ENCODE assay signal across 8 cellular contexts in genomic region chr22:50672471-50673230, GRCh38. TPM values are rescaled to one million over a fixed set of nuclear protein-coding genes. Genes with fewer than 3 reads are reported as not detected.
DNase-seq lines count a peak whose midpoint lies in the region; ATAC-seq, FAIRE-seq and TF ChIP-seq lines count a peak whose summit lies in the region.

TSS of gene SHANK3 (plus strand) at chr22:50672823.

- peaks cover 12% of the 10 kb centered on the region in 2 experiments for H4K20me1 ChIP-seq in H1 (replicated peaks in 1 of 2; ENCODE audit: control insufficient read depth in 1 of 2, insufficient read depth in 2 of 2, low read length in 2 of 2)

- H2BK120ac ChIP-seq in H1 (replicated peaks; ENCODE audit: low read depth, low read length), result no peak within 1 kb of the TSS

- H3K27me3 ChIP-seq in H1 (replicated peaks in 1 of 4; ENCODE audit: control insufficient read depth in 3 of 4, extremely low read depth in 1 of 4, insufficient read depth in 3 of 4, low read length in 3 of 4) (peaks cover 3 to 21% (median 16%) of the 10 kb centered on the region in 4 experiments), muscle layer of duodenum (ENCODE audit: low read depth, low read length) (peaks cover 24% of the 10 kb centered on the region)

- intact Hi-C loops in activated naive CD4-positive, alpha-beta T cell treated with anti-CD3 and anti-CD28 coated beads for 36 hours (cut with micrococcal nuclease), result no loop called here

- no peak within 1 kb of the TSS for H3K9ac ChIP-seq in H1 (replicated peaks in 1 of 4; ENCODE audit: extremely low read depth in 1 of 4, low read depth in 3 of 4, low read length in 3 of 4)

- no peak within 1 kb of the TSS for H2AFZ ChIP-seq in H1 (ENCODE audit: low read length)

- H3K27ac ChIP-seq in H1 (ENCODE audit: low read depth, low read length) (no peak within 1 kb of the TSS), muscle layer of duodenum (ENCODE audit: low read length) (no peak within 1 kb of the TSS)

- TF ChIP-seq RAD21 in H1 (IDR thresholded peaks at IDR 0.05 in 1 of 2, conservative IDR thresholded peaks at IDR 0.05 in 1 of 2; ENCODE audit: low read depth in 2 of 2, low read length in 2 of 2), result no peak

- no peak within 1 kb of the TSS for H2BK20ac ChIP-seq in H1 (ENCODE audit: low read length)

- no peak within 1 kb of the TSS for H4K5ac ChIP-seq in H1 (ENCODE audit: insufficient read length, low read depth, low read length)

- ATAC-seq in GM19397 (IDR thresholded peaks at IDR 0.05; ENCODE audit: unreplicated experiment), result no peak

- H3K14ac ChIP-seq in H1 (ENCODE audit: insufficient read length), result no peak within 1 kb of the TSS

- no peak for DNase-seq in activated naive CD4-positive, alpha-beta T cell treated with anti-CD3 and anti-CD28 coated beads for 36 hours
- no peak for DNase-seq in activated naive CD4-positive, alpha-beta T cell treated with Interleukin-2 at 50 U/mL for 16 hours
- DNase-seq in H1 (ENCODE audit: low read depth in 1 of 2, low spot score in 2 of 2) (no peak), urothelium cell line (ENCODE audit: low spot score) (peak; percentile 12), NCI-H2227 (lab: John Stamatoyannopoulos, UW; ENCODE audit: unreplicated experiment) (no peak), DMS53 (lab: John Stamatoyannopoulos, UW) (no peak)

- no peak within 1 kb of the TSS for H4K8ac ChIP-seq in H1 (ENCODE audit: extremely low read depth, insufficient read depth, low read length)

- CTCF ChIA-PET in activated naive CD4-positive, alpha-beta T cell treated with anti-CD3 and anti-CD28 coated beads for 36 hours (lab: Charles Lee), result no interaction called here
- CTCF ChIA-PET in H1 (lab: Charles Lee; ENCODE audit: partially characterized antibody), result interaction anchor here (0.7 to 1.5 kb wide), 7 partner anchors 12 to 137 kb away, joined by 3 to 6 read pairs (median 3); partner anchors contain the start of gene SYCE3

- H3K18ac ChIP-seq in H1 (ENCODE audit: extremely low read depth, low read length), result peak within 1 kb of the TSS; percentile 83

- H3K79me1 ChIP-seq in H1 (ENCODE audit: low read depth, low read length), result peaks cover 5% of the 10 kb centered on the region; the same call in 1 of the 2 replicates

- H3K36me3 ChIP-seq in H1 (ENCODE audit: control insufficient read depth in 2 of 4, insufficient read depth in 4 of 4, low read length in 3 of 4) (no peaks in the 10 kb centered on the region), muscle layer of duodenum (ENCODE audit: control insufficient read depth in 1 of 2, insufficient read depth in 2 of 2, low read length in 2 of 2) (no peaks in the 10 kb centered on the region)

- POLR2A ChIA-PET in H1 (lab: Charles Lee; ENCODE audit: partially characterized antibody), result interaction anchor here (0.9 to 1.2 kb wide), 5 partner anchors 23 to 196 kb away, joined by 3 to 4 read pairs (median 4); partner anchors contain the start of gene ARSA

- H3K4me1 ChIP-seq in H1 (replicated peaks in 1 of 4; ENCODE audit: control insufficient read depth in 3 of 4, insufficient read depth in 4 of 4, low read length in 3 of 4) (peaks cover 0 to 16% (median 9%) of the 10 kb centered on the region in 4 experiments; a peak in 6 of 7 replicates), muscle layer of duodenum (ENCODE audit: control insufficient read depth in 1 of 2, insufficient read depth in 2 of 2, low read length in 2 of 2) (peaks cover 0 to 14% of the 10 kb centered on the region in 2 donors)

- peaks cover 8% of the 10 kb centered on the region for H3K4me1 Mint-ChIP-seq in activated naive CD4-positive, alpha-beta T cell treated with anti-CD3 and anti-CD28 coated beads for 36 hours (ENCODE audit: low read depth)

- peaks cover 0 to 5% of the 10 kb centered on the region in 2 experiments; a peak in 1 of 4 replicates for H3K79me2 ChIP-seq in H1 (ENCODE audit: control insufficient read depth in 1 of 2, insufficient read depth in 2 of 2, low read length in 2 of 2)

- TF ChIP-seq POLR2A in H1 (IDR thresholded peaks at IDR 0.05; ENCODE audit: control extremely low read depth in 1 of 2, low read depth in 2 of 2, low read length in 2 of 2), result no peak

- H3K27me3 Mint-ChIP-seq in activated naive CD4-positive, alpha-beta T cell treated with anti-CD3 and anti-CD28 coated beads for 36 hours (ENCODE audit: low read depth), result peaks cover 27% of the 10 kb centered on the region

- H3K23me2 ChIP-seq in H1 (ENCODE audit: low read depth, low read length), result peaks cover 13% of the 10 kb centered on the region

- peak within 1 kb of the TSS; percentile 50 to 80 for H3K4me2 ChIP-seq in H1 (ENCODE audit: insufficient read depth in 1 of 2, low read depth in 2 of 2, low read length in 2 of 2)

- H3K23ac ChIP-seq in H1 (ENCODE audit: insufficient read length), result no peak within 1 kb of the TSS

- H3K27ac Mint-ChIP-seq in activated naive CD4-positive, alpha-beta T cell treated with anti-CD3 and anti-CD28 coated beads for 36 hours, result no peak within 1 kb of the TSS

- H2BK5ac ChIP-seq in H1 (ENCODE audit: low read depth, low read length), result peak within 1 kb of the TSS; percentile 16; the same call in 1 of the 2 replicates

- no peak within 1 kb of the TSS for H4K91ac ChIP-seq in H1 (replicated peaks; ENCODE audit: insufficient read length, low read length)

- TF ChIP-seq CTCF in H1 (IDR thresholded peaks at IDR 0.05; ENCODE audit: control extremely low read depth in 1 of 3, insufficient read depth in 1 of 3, low read depth in 1 of 3, low read length in 3 of 3), result no peak

- no peak within 1 kb of the TSS for H3K4ac ChIP-seq in H1 (replicated peaks; ENCODE audit: insufficient read length, low read depth, low read length)

- H3K56ac ChIP-seq in H1 (replicated peaks; ENCODE audit: insufficient read length, low read depth, low read length), result no peak within 1 kb of the TSS

- FAIRE-seq in H1 (lab: Jason Lieb, UNC) (no peak), urothelium cell line (lab: Jason Lieb, UNC) (no peak)

- no peaks in the 10 kb centered on the region for H3K36me3 Mint-ChIP-seq in activated naive CD4-positive, alpha-beta T cell treated with anti-CD3 and anti-CD28 coated beads for 36 hours (ENCODE audit: low read depth)

- peak within 1 kb of the TSS; percentile 27; the same call in 1 of the 2 replicates for H2BK12ac ChIP-seq in H1 (ENCODE audit: low read depth, low read length)

- H3K9me3 ChIP-seq in H1 (ENCODE audit: insufficient read depth in 2 of 2, low read depth in 1 of 2, low read length in 1 of 2) (no peaks in the 10 kb centered on the region), muscle layer of duodenum (ENCODE audit: control insufficient read depth in 1 of 2, low read length in 2 of 2) (no peaks in the 10 kb centered on the region)

- no peak within 1 kb of the TSS for H2AK5ac ChIP-seq in H1 (ENCODE audit: low read depth, low read length)

- WGBS in H1 (ENCODE audit: extremely low coverage in 1 of 2, insufficient coverage in 1 of 2, insufficient read length in 1 of 2, insufficient replicate concordance in 2 of 2, low coverage in 1 of 2, low lambda C conversion rate in 2 of 2, missing lambda C conversion rate in 1 of 2), 2 experiments, result 40% methylated on average over 15 of the region's 23 CpGs; no CpG with 5 or more reads in 1 of the 2 experiments

- H3K4me3 ChIP-seq in H1 (ENCODE audit: extremely low read depth in 1 of 4, insufficient read depth in 2 of 4, low read depth in 3 of 4, low read length in 4 of 4) (peak within 1 kb of the TSS; percentile 51 to 79 (median 56)), muscle layer of duodenum (ENCODE audit: low read depth in 1 of 2, low read length in 2 of 2) (peak within 1 kb of the TSS; percentile 39 to 58)

- H2BK15ac ChIP-seq in H1 (ENCODE audit: low read length), result peak within 1 kb of the TSS; percentile 81; the same call in 1 of the 2 replicates

- peak within 1 kb of the TSS; percentile 37 for H3K4me3 Mint-ChIP-seq in activated naive CD4-positive, alpha-beta T cell treated with anti-CD3 and anti-CD28 coated beads for 36 hours

- no peaks in the 10 kb centered on the region for H3K9me3 Mint-ChIP-seq in activated naive CD4-positive, alpha-beta T cell treated with anti-CD3 and anti-CD28 coated beads for 36 hours

- TF ChIP-seq EP300 in H1 (IDR thresholded peaks at IDR 0.05; ENCODE audit: borderline replicate concordance in 1 of 2, low read depth in 2 of 2, low read length in 2 of 2), result no peak

TF ChIP-seq in H1, 55 proteins besides CTCF, POLR2A, EP300 and RAD21:
- no peak for TF ChIP-seq EGR1 (IDR thresholded peaks at IDR 0.05; ENCODE audit: borderline replicate concordance, low read depth, low read length)
- no peak for TF ChIP-seq JUND (IDR thresholded peaks at IDR 0.05; ENCODE audit: low read length)
- no peak for TF ChIP-seq SIN3A (conservative IDR thresholded peaks at IDR 0.05 in 1 of 2, IDR thresholded peaks at IDR 0.05 in 1 of 2; ENCODE audit: low read depth in 1 of 2, low read length in 2 of 2)
- TF ChIP-seq CBX8 (IDR thresholded peaks at IDR 0.05; ENCODE audit: borderline replicate concordance, low read depth, low read length), result no peak

RNA-seq across cellular contexts. Expression of gene SHANK3, which starts in this region (rescaled TPM):
- under 1 TPM; 0.07 TPM for total RNA-seq in activated naive CD4-positive, alpha-beta T cell treated with anti-CD3 and anti-CD28 coated beads for 36 hours
- total RNA-seq in H1 (2021; fragmentation: NEBNext Ultra II Directional; extraction: Animal tissue kit (Norgen Biotek cat#: 25700)), result 6.0 and 6.3 TPM in 2 replicates
- 1.5 and 2.8 TPM in 2 replicates for polyA plus RNA-seq in H1 (2011; rRNA removed)
- 2.0 TPM for polyA plus RNA-seq in H1 (2011; cell fraction: cytosol; rRNA removed)
- polyA plus RNA-seq in H1 (2011; cell fraction: nucleus; rRNA removed), result 5.4 TPM
- 2.9 to 5.2 TPM (median 4.1 TPM) in 4 replicates for polyA plus RNA-seq in H1 (2012, experiment 1 of 2)
- polyA plus RNA-seq in H1 (2012, experiment 2 of 2), result 2.5 TPM
- 1.7 TPM for polyA plus RNA-seq in H1 (2013, experiment 1 of 2)
- 1.7 TPM for polyA plus RNA-seq in H1 (2013, experiment 2 of 2)
- polyA minus RNA-seq in H1 (2011; rRNA and poly(A)+ RNA removed), result 1.4 and 2.2 TPM in 2 replicates
- polyA minus RNA-seq in H1 (2011; cell fraction: cytosol; rRNA and poly(A)+ RNA removed), result 2.9 TPM
- polyA minus RNA-seq in H1 (2011; cell fraction: nucleus; rRNA and poly(A)+ RNA removed), result 4.6 TPM
